ENCODE assay signal across 33 cellular contexts in the genomic region with DNA sequence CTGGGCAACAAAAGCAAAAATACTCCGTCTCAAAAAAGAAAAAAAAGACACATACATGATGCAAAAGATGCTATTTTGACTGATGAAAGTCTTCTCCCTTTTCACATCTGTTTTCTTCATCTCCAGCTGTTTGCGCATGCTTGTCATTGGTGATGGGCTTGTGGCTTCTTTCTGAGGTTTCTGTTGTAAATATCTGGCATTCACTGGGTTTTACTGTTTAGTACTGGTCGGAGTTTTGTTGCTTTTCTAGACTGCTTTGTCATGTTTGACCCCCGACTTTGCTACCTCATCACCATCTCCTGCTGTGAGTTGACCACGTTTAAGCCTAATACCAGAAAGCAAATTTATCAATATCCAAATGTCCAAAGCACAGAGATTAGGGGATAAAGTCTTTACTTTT. TPM values are rescaled to one million over a fixed set of nuclear protein-coding genes. Genes with fewer than 3 reads are reported as not detected.
"Had no signal": no experiment of that assay in that cellular context is flagged by ENCODE, and none has a peak within 500 bp of the region (broad histone marks: within the 10 kb centered on the region; RNA-seq: fewer than 3 reads in every experiment).

No MANE protein-coding gene starts in this region.

- H3K4me3 ChIP-seq: adrenal gland, cardiac muscle cell, SJCRH30, SK-N-MC had no signal

- DNase-seq: activated CD4-positive, alpha-beta memory T cell treated with anti-CD3 and anti-CD28 coated beads for 36 hours; activated CD4-positive, alpha-beta T cell treated with anti-CD3 and anti-CD28 coated beads for 4 hours; activated CD4-positive, alpha-beta T cell treated with anti-CD3 and anti-CD28 coated beads, Interleukin-2, amount 50 U/mL, for 1 hour; activated CD8-positive, alpha-beta memory T cell treated with anti-CD3 and anti-CD28 coated beads, Interleukin-2, amount 50 U/mL, for 4 hours; activated gamma-delta T cell treated with Interleukin-2 at 50 U/mL for 16 hours; activated naive CD4-positive, alpha-beta T cell treated with anti-CD3 and anti-CD28 coated beads for 36 hours; activated T-cell treated with anti-CD3 and anti-CD28 coated beads for 4 hours; activated T-cell treated with anti-CD3 and anti-CD28 coated beads, Interleukin-2, amount 50 U/mL, for 4 hours; adrenal gland; Kasumi-1; KG1; MM.1S; MV-4-11; NCI-H1092 treated with DMSO at 0.1 percent for 48 hours; NCI-H146; NCI-H187; NCI-H2029 treated with DMSO at 0.1 percent for 48 hours; NCI-H2107; NCI-H2171; NCI-H510A treated with DMSO at 0.1 percent for 48 hours; NCI-H526 treated with DMSO at 0.1 percent for 48 hours; NCI-H774; SHP77 had no signal

- ATAC-seq: activated CD4-positive, CD25-positive, alpha-beta regulatory T cell treated with anti-CD3 and anti-CD28 coated beads, Interleukin-2, amount 50 U/mL, for 24 hours; activated naive CD4-positive, alpha-beta T cell treated with anti-CD3 and anti-CD28 coated beads, Interleukin-2, amount 50 U/mL, for 72 hours; activated T-cell treated with anti-CD3 and anti-CD28 coated beads, Interleukin-2, amount 50 U/mL, for 4 hours; Panc1; WTC11 had no signal

RNA-seq across cellular contexts. Expression of a gene that starts 34.4 kb away (rescaled TPM):
- total RNA-seq: activated CD4-positive, alpha-beta memory T cell treated with anti-CD3 and anti-CD28 coated beads for 36 hours; activated naive CD4-positive, alpha-beta T cell treated with anti-CD3 and anti-CD28 coated beads for 36 hours; activated naive CD4-positive, alpha-beta T cell treated with anti-CD3 and anti-CD28 coated beads, Interleukin-2, amount 50 U/mL, for 72 hours; activated T-cell treated with anti-CD3 and anti-CD28 coated beads, Interleukin-2, amount 50 U/mL, for 4 hours; activated T-helper 1 cell treated with anti-CD3 and anti-CD28 coated beads, Interleukin-12 subunit alpha, Interleukin-12 subunit beta, Interleukin-2, Interleukin-4 antibody, amounts not matched to agents 30 ng/mL and 10 ng/mL and 1 ng/mL, durations not matched to agents 14 hours and 24 hours and 36 hours; T-helper 1 cell treated with Interleukin-12 subunit alpha and Interleukin-12 subunit beta and Interleukin-4 antibody, amounts not matched to agents 30 ng/mL and 1 ng/mL, for 36 hours; T-helper 2 cell treated with Interferon-gamma antibody and Interleukin-4, amounts not matched to agents 100 ng/mL and 5 ng/mL, for 36 hours had no signal
